24 cellular contexts compared by ENCODE assay signal in the genomic region with DNA sequence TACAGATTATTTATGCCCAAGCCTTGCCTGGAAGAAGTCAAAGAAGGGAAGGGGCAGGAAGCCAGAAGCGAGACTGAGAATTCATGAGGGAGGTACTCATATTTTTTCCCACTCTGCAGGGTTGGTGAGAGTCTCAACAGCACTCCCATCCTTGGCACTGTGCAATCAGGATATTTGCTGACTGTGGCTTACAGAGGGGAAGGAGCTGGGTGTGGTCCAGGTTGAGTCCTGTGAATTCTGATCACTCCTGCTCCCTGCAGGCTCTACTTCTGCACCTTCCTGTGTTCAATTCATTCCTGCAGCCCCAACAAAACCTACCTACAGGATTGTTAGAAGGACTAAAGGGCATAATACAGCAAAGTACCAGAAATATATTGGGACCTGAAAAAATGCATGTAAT.
"Had no signal": no experiment of that assay in that cellular context is flagged by ENCODE, and none has a peak within 500 bp of the region (broad histone marks: within the 10 kb centered on the region; RNA-seq: fewer than 3 reads in every experiment).

No MANE protein-coding gene starts in this region.

- H3K4me3 ChIP-seq: breast epithelium, MG63, PC-9 had no signal

- H3K9me3 ChIP-seq: breast epithelium, MG63 had no signal

- H3K36me3 ChIP-seq: breast epithelium, MG63 had no signal

- H3K36me3 Mint-ChIP-seq: activated naive CD4-positive, alpha-beta T cell treated with anti-CD3 and anti-CD28 coated beads, Interleukin-2, amount 50 U/mL, for 24 hours had no signal

- H3K4me3 Mint-ChIP-seq: activated CD8-positive, alpha-beta T cell treated with anti-CD3 and anti-CD28 coated beads, Interleukin-2, amount 10 ng/mL, durations not matched to agents 7 days and 5 days; activated naive CD4-positive, alpha-beta T cell treated with anti-CD3 and anti-CD28 coated beads, Interleukin-2, amount 50 U/mL, for 24 hours; activated T-cell treated with anti-CD3 and anti-CD28 coated beads, Interleukin-2, amount 50 U/mL, for 24 hours; activated T-helper 1 cell treated with anti-CD3 and anti-CD28 coated beads, Interleukin-12 subunit alpha, Interleukin-12 subunit beta, Interleukin-2, Interleukin-4 antibody, amounts not matched to agents 30 ng/mL and 10 ng/mL and 1 ng/mL, durations not matched to agents 14 hours and 24 hours and 36 hours; T-helper 1 cell treated with Interleukin-12 subunit alpha and Interleukin-12 subunit beta and Interleukin-4 antibody, amounts not matched to agents 30 μg/mL and 1 μg/mL, for 36 hours had no signal

- H3K27me3 ChIP-seq: breast epithelium, MG63 had no signal

- H3K4me1 Mint-ChIP-seq: activated naive CD4-positive, alpha-beta T cell treated with anti-CD3 and anti-CD28 coated beads, Interleukin-2, amount 50 U/mL, for 24 hours had no signal

- ATAC-seq: activated CD4-positive, CD25-positive, alpha-beta regulatory T cell treated with anti-CD3 and anti-CD28 coated beads, Interleukin-2, amount 50 U/mL, for 24 hours; activated CD8-positive, alpha-beta T cell treated with anti-CD3 and anti-CD28 coated beads, Interleukin-2, amount 10 ng/mL, durations not matched to agents 7 days and 5 days had no signal

- H3K27ac ChIP-seq: breast epithelium, KMS-11, PC-9 had no signal

- H3K27ac Mint-ChIP-seq: activated CD8-positive, alpha-beta T cell treated with anti-CD3 and anti-CD28 coated beads, Interleukin-2, amount 10 ng/mL, durations not matched to agents 7 days and 5 days; activated naive CD4-positive, alpha-beta T cell treated with anti-CD3 and anti-CD28 coated beads, Interleukin-2, amount 50 U/mL, for 24 hours; activated T-cell treated with anti-CD3 and anti-CD28 coated beads, Interleukin-2, amount 50 U/mL, for 24 hours; activated T-helper 1 cell treated with anti-CD3 and anti-CD28 coated beads, Interleukin-12 subunit alpha, Interleukin-12 subunit beta, Interleukin-2, Interleukin-4 antibody, amounts not matched to agents 30 ng/mL and 10 ng/mL and 1 ng/mL, durations not matched to agents 14 hours and 24 hours and 36 hours; T-helper 1 cell treated with Interleukin-12 subunit alpha and Interleukin-12 subunit beta and Interleukin-4 antibody, amounts not matched to agents 30 μg/mL and 1 μg/mL, for 36 hours had no signal

- H3K9me3 Mint-ChIP-seq: activated naive CD4-positive, alpha-beta T cell treated with anti-CD3 and anti-CD28 coated beads, Interleukin-2, amount 50 U/mL, for 24 hours; activated T-cell treated with anti-CD3 and anti-CD28 coated beads, Interleukin-2, amount 50 U/mL, for 24 hours; activated T-helper 1 cell treated with anti-CD3 and anti-CD28 coated beads, Interleukin-12 subunit alpha, Interleukin-12 subunit beta, Interleukin-2, Interleukin-4 antibody, amounts not matched to agents 30 ng/mL and 10 ng/mL and 1 ng/mL, durations not matched to agents 14 hours and 24 hours and 36 hours; T-helper 1 cell treated with Interleukin-12 subunit alpha and Interleukin-12 subunit beta and Interleukin-4 antibody, amounts not matched to agents 30 μg/mL and 1 μg/mL, for 36 hours had no signal

- H3K9ac ChIP-seq: KMS-11 had no signal

- H3K4me1 ChIP-seq: breast epithelium had no signal

- DNase-seq: activated CD4-positive, alpha-beta T cell treated with anti-CD3 and anti-CD28 coated beads for 4 hours; activated CD8-positive, alpha-beta T cell treated with anti-CD3 and anti-CD28 coated beads, Interleukin-2, amount 10 ng/mL, durations not matched to agents 7 days and 5 days; activated effector memory CD4-positive, alpha-beta T cell treated with Interleukin-2 at 50 U/mL for 16 hours; activated naive CD4-positive, alpha-beta T cell; activated T-cell treated with anti-CD3 and anti-CD28 coated beads, Interleukin-2, amount 50 U/mL, for 24 hours; aorta; caudate nucleus; MG63; MV-4-11; NCI-H1092 treated with DMSO at 0.1 percent for 48 hours; NCI-H1436; NCI-H1694 treated with DMSO at 0.1 percent for 48 hours; NCI-H2029 treated with DMSO at 0.1 percent for 48 hours; NCI-H446; NCI-H524; NCI-H82; PC-9; SHP77 treated with DMSO at 0.1 percent for 48 hours had no signal
